Comparison of ENCODE assay signal across 23 cellular contexts in genomic region chr1:93123141-93123783, GRCh38. TPM values are rescaled to one million over a fixed set of nuclear protein-coding genes. Genes with fewer than 3 reads are reported as not detected.
DNase-seq lines count a peak whose midpoint lies in the region; ATAC-seq, FAIRE-seq and TF ChIP-seq lines count a peak whose summit lies in the region.
"Had no signal": no experiment of that assay in that cellular context is flagged by ENCODE, and none has a peak within 500 bp of the region (broad histone marks: within the 10 kb centered on the region; RNA-seq: fewer than 3 reads in every experiment).

No MANE protein-coding gene starts in this region.

- H3K9me3 ChIP-seq in K562 (replicated peaks; ENCODE audit: control insufficient read depth, insufficient read depth, low read depth, low read length) (no peaks in the 10 kb centered on the region), MG63 (no peaks in the 10 kb centered on the region)

- peaks cover 11% of the 10 kb centered on the region for H3K4me1 Mint-ChIP-seq in activated T-cell treated with anti-CD3 and anti-CD28 coated beads, Interleukin-2, amount 50 U/mL, for 72 hours (ENCODE audit: low read depth)
- peaks cover 2% of the 10 kb centered on the region for H3K4me1 Mint-ChIP-seq in activated CD4-positive, alpha-beta T cell treated with anti-CD3 and anti-CD28 coated beads, Interleukin-2, amount 10 ng/mL, durations not matched to agents 7 days and 5 days

- peaks cover 0 to 12% of the 10 kb centered on the region in 2 donors for H3K36me3 Mint-ChIP-seq in activated T-cell treated with anti-CD3 and anti-CD28 coated beads, Interleukin-2, amount 50 U/mL, for 72 hours (ENCODE audit: insufficient read depth in 2 of 2)
- peaks cover 34% of the 10 kb centered on the region for H3K36me3 Mint-ChIP-seq in activated CD4-positive, alpha-beta T cell treated with anti-CD3 and anti-CD28 coated beads, Interleukin-2, amount 10 ng/mL, durations not matched to agents 7 days and 5 days (ENCODE audit: low read depth)

- peaks cover 4% of the 10 kb centered on the region; the same call in 2 of the 3 replicates for H3K79me2 ChIP-seq in K562 (ENCODE audit: control insufficient read depth, insufficient read depth, low read length)

- no peak overlapping the region for H3K4me3 ChIP-seq in K562
- no peak overlapping the region for H3K4me3 ChIP-seq in MG63

- POLR2A ChIA-PET in K562 (lab: Yijun Ruan, JAX): no interaction called here
- POLR2A ChIA-PET in activated CD4-positive, alpha-beta T cell treated with anti-CD3 and anti-CD28 coated beads, Interleukin-2, amount 10 ng/mL, durations not matched to agents 7 days and 5 days (lab: Charles Lee): no interaction called here

- CTCF ChIA-PET in K562 (lab: Yijun Ruan, JAX; ENCODE audit: low intra/inter-chr PET ratio): no interaction called here
- CTCF ChIA-PET in activated CD4-positive, alpha-beta T cell treated with anti-CD3 and anti-CD28 coated beads, Interleukin-2, amount 10 ng/mL, durations not matched to agents 7 days and 5 days (lab: Charles Lee): interaction anchor here (0.6 kb wide), 2 partner anchors 239 to 634 kb away, joined by 3 read pairs; no protein-coding TSS in a partner anchor

- no peaks in the 10 kb centered on the region for H3K9me1 ChIP-seq in K562 (ENCODE audit: control insufficient read depth, insufficient read depth, low read length)

- H3K9me3 Mint-ChIP-seq in activated T-cell treated with anti-CD3 and anti-CD28 coated beads, Interleukin-2, amount 50 U/mL, for 72 hours: no peaks in the 10 kb centered on the region
- H3K9me3 Mint-ChIP-seq in activated CD4-positive, alpha-beta T cell treated with anti-CD3 and anti-CD28 coated beads, Interleukin-2, amount 10 ng/mL, durations not matched to agents 7 days and 5 days: no peaks in the 10 kb centered on the region

- TF ChIP-seq POLR2A in K562 (conservative IDR thresholded peaks at IDR 0.05): no peak

- no peaks in the 10 kb centered on the region for H3K4me1 ChIP-seq in K562 (replicated peaks in 1 of 2; ENCODE audit: control insufficient read depth in 2 of 2, insufficient read depth in 2 of 2, low read length in 2 of 2)

- WGBS in K562 (ENCODE audit: insufficient coverage, low coverage, missing lambda C conversion rate): 88% methylated on average over 4 of the region's 4 CpGs

- H3K27me3 Mint-ChIP-seq in activated T-cell treated with anti-CD3 and anti-CD28 coated beads, Interleukin-2, amount 50 U/mL, for 72 hours (ENCODE audit: low read depth): no peaks in the 10 kb centered on the region
- no peaks in the 10 kb centered on the region for H3K27me3 Mint-ChIP-seq in activated CD4-positive, alpha-beta T cell treated with anti-CD3 and anti-CD28 coated beads, Interleukin-2, amount 10 ng/mL, durations not matched to agents 7 days and 5 days

- no peak overlapping the region for H2AFZ ChIP-seq in K562 (ENCODE audit: low read depth, low read length)

- H3K27ac Mint-ChIP-seq in activated T-cell treated with anti-CD3 and anti-CD28 coated beads, Interleukin-2, amount 50 U/mL, for 72 hours: peak overlapping the region; percentile 63
- H3K27ac Mint-ChIP-seq in activated CD4-positive, alpha-beta T cell treated with anti-CD3 and anti-CD28 coated beads, Interleukin-2, amount 10 ng/mL, durations not matched to agents 7 days and 5 days: no peak overlapping the region

- no peak for TF ChIP-seq EP300 in K562 (IDR thresholded peaks at IDR 0.05; ENCODE audit: low read length)

- no peak overlapping the region for H3K9ac ChIP-seq in K562 (ENCODE audit: insufficient read depth in 1 of 2, low read depth in 2 of 2, low read length in 2 of 2)

- FAIRE-seq in K562 (lab: Jason Lieb, UNC): no peak
- FAIRE-seq in GM19239 (lab: Jason Lieb, UNC): no peak
- FAIRE-seq: D721Med had no signal

- H4K20me1 ChIP-seq in K562 (replicated peaks; ENCODE audit: control insufficient read depth, insufficient read depth, low read length): no peaks in the 10 kb centered on the region

- no peak overlapping the region for H3K27ac ChIP-seq in K562 (ENCODE audit: extremely low read depth, low read depth, low read length)
- H3K27ac ChIP-seq: 22Rv1, C4-2B had no signal

- TF ChIP-seq CTCF in K562 (IDR thresholded peaks at IDR 0.05 in 2 of 3, conservative IDR thresholded peaks at IDR 0.05 in 1 of 3; ENCODE audit: insufficient read depth in 2 of 3, low read depth in 1 of 3, low read length in 3 of 3): no peak

- no peak overlapping the region for H3K4me2 ChIP-seq in K562 (ENCODE audit: insufficient read depth, low read length)

- intact Hi-C loops in K562 (cut with micrococcal nuclease): no loop called here

- BruUV-seq in K562 (replicated peaks; lab: Mats Ljungman, UMichigan): no TSS peak

- DNase-seq in activated T-cell treated with anti-CD3 and anti-CD28 coated beads, Interleukin-2, amount 50 U/mL, for 72 hours: no peak
- no peak for DNase-seq in activated T-cell treated with anti-CD3 and anti-CD28 coated beads, Interleukin-2, amount 50 U/mL, for 48 hours
- DNase-seq in K562 (ENCODE audit: extremely low read depth in 1 of 4, low spot score in 3 of 4): no peak
- DNase-seq in glomerular endothelial cell (ENCODE audit: extremely low read depth, low read depth, low spot score): peak; percentile 12
- DNase-seq in globus pallidus (ENCODE audit: low spot score): no peak
- DNase-seq in MG63: no peak
- no peak for DNase-seq in GM19239 (ENCODE audit: insufficient read length, low spot score)
- DNase-seq in activated CD4-positive, alpha-beta T cell treated with anti-CD3 and anti-CD28 coated beads, Interleukin-2, amount 10 ng/mL, durations not matched to agents 7 days and 5 days: no peak
- DNase-seq: AML-193, DMS79, HCEC 1CT, MV-4-11, NCI-H187, NCI-H2107, NCI-H2227 treated with DMSO at 0.1 percent for 48 hours, NCI-H510A treated with DMSO at 0.1 percent for 48 hours, NCI-H774, PC-3, RPMI8226, SHP77 treated with DMSO at 0.1 percent for 48 hours had no signal

- ATAC-seq in activated T-cell treated with anti-CD3 and anti-CD28 coated beads, Interleukin-2, amount 50 U/mL, for 72 hours (replicated peaks in 1 of 2): peak in 1 of 2 donors; percentile 56
- 0 out of 3 replicates have a peak, but pooled peaks have one; percentile 27 for ATAC-seq in K562
- ATAC-seq: PC-3 had no signal

- H3K4me3 Mint-ChIP-seq in activated T-cell treated with anti-CD3 and anti-CD28 coated beads, Interleukin-2, amount 50 U/mL, for 72 hours: no peak overlapping the region
- H3K4me3 Mint-ChIP-seq in activated CD4-positive, alpha-beta T cell treated with anti-CD3 and anti-CD28 coated beads, Interleukin-2, amount 10 ng/mL, durations not matched to agents 7 days and 5 days: no peak overlapping the region

- H3K36me3 ChIP-seq in K562 (ENCODE audit: control insufficient read depth, insufficient read depth, low read length): peaks cover 75% of the 10 kb centered on the region; the same call in 2 of the 3 replicates
- H3K36me3 ChIP-seq in MG63: peaks cover 31% of the 10 kb centered on the region

- TF ChIP-seq RAD21 in K562 (CRISPR knock-in tag; conservative IDR thresholded peaks at IDR 0.05 in 1 of 2, IDR thresholded peaks at IDR 0.05 in 1 of 2): no peak

- no peaks in the 10 kb centered on the region for H3K27me3 ChIP-seq in K562 (ENCODE audit: control insufficient read depth in 2 of 2, insufficient read depth in 2 of 2, low read length in 2 of 2)
- no peaks in the 10 kb centered on the region for H3K27me3 ChIP-seq in MG63

- in situ Hi-C loops in K562 (cut with MboI): no loop called here

RNA-seq across cellular contexts. Expression of gene MTF2, which starts 44.2 kb away (rescaled TPM):
- 10 to 100 TPM; 45.6 to 51.7 TPM for total RNA-seq in activated T-cell treated with anti-CD3 and anti-CD28 coated beads, Interleukin-2, amount 50 U/mL, for 72 hours
- 113 and 169 TPM in 2 replicates for total RNA-seq in K562 (2011; cell fraction: chromatin; rRNA removed; ENCODE audit: low replicate concordance)
- total RNA-seq in K562 (2011; cell fraction: nucleolus; rRNA removed): 52.4 and 56.5 TPM in 2 replicates
- total RNA-seq in K562 (2011; cell fraction: nucleoplasm; rRNA removed): 83.4 and 116 TPM in 2 replicates
- total RNA-seq in K562 (2014; rRNA removed): 41.8 and 59.6 TPM in 2 replicates
- total RNA-seq in K562 (2014; rRNA removed; fragmentation: Illumina TruSeq; extraction: Trizol): 61.0 and 73.0 TPM in 2 replicates
- 48.6 and 57.7 TPM in 2 replicates for total RNA-seq in K562 (2015; rRNA removed; fragmentation: Illumina TruSeq; extraction: Trizol)
- 65.2 and 73.5 TPM in 2 replicates for total RNA-seq in K562 (2021)
- 102 and 124 TPM in 2 replicates for polyA plus RNA-seq in K562 (2011; rRNA removed)
- 33.7 and 48.2 TPM in 2 replicates for polyA plus RNA-seq in K562 (2011; cell fraction: cytosol; rRNA removed)
- 70.9 and 72.2 TPM in 2 replicates for polyA plus RNA-seq in K562 (2011; cell fraction: nucleus; rRNA removed)
- 26.3 and 52.8 TPM in 2 replicates for polyA plus RNA-seq in K562 (2012)
- 46.4 and 49.6 TPM in 2 replicates for polyA plus RNA-seq in K562 (2014; fragmentation: Illumina TruSeq; extraction: Trizol)
- polyA plus RNA-seq in K562 (2014; fragmentation: Nextera tagmentation; extraction: Ambion mirVana): 10 to 100 TPM; 29.3 to 35.7 TPM
- 44.1 and 48.3 TPM in 2 replicates for polyA plus RNA-seq in K562 (2014; rRNA removed)
- 207 and 218 TPM in 2 replicates for polyA minus RNA-seq in K562 (2011; rRNA and poly(A)+ RNA removed)
- 42.9 and 48.8 TPM in 2 replicates for polyA minus RNA-seq in K562 (2011; cell fraction: cytosol; rRNA and poly(A)+ RNA removed)
- 80.4 and 145 TPM in 2 replicates for polyA minus RNA-seq in K562 (2011; cell fraction: nucleus; rRNA and poly(A)+ RNA removed)
- total RNA-seq in glomerular endothelial cell: 16.6 and 19.5 TPM in 2 replicates
- 2.8 and 23.8 TPM in 2 replicates for total RNA-seq in MG63 (2014; rRNA removed; shearing (Covaris generic); ENCODE audit: low replicate concordance)
- total RNA-seq in activated CD4-positive, alpha-beta T cell treated with anti-CD3 and anti-CD28 coated beads, Interleukin-2, amount 10 ng/mL, durations not matched to agents 7 days and 5 days: 10 to 100 TPM; 49.9 to 56.7 TPM

RNA-seq across cellular contexts. Expression of gene TMED5, which starts 57.0 kb away (rescaled TPM):
- total RNA-seq in activated T-cell treated with anti-CD3 and anti-CD28 coated beads, Interleukin-2, amount 50 U/mL, for 72 hours: 10 to 100 TPM; 50.2 to 65.3 TPM
- total RNA-seq in K562 (2011; cell fraction: chromatin; rRNA removed; ENCODE audit: low replicate concordance): 40.9 and 83.3 TPM in 2 replicates
- total RNA-seq in K562 (2011; cell fraction: nucleolus; rRNA removed): 32.5 and 42.5 TPM in 2 replicates
- 60.3 and 83.3 TPM in 2 replicates for total RNA-seq in K562 (2011; cell fraction: nucleoplasm; rRNA removed)
- total RNA-seq in K562 (2014; rRNA removed): 64.2 and 87.1 TPM in 2 replicates
- total RNA-seq in K562 (2014; rRNA removed; fragmentation: Illumina TruSeq; extraction: Trizol): 67.2 and 76.3 TPM in 2 replicates
- 75.9 and 83.7 TPM in 2 replicates for total RNA-seq in K562 (2015; rRNA removed; fragmentation: Illumina TruSeq; extraction: Trizol)
- 68.1 and 74.5 TPM in 2 replicates for total RNA-seq in K562 (2021)
- polyA plus RNA-seq in K562 (2011; rRNA removed): 53.5 and 71.3 TPM in 2 replicates
- 31.2 and 37.7 TPM in 2 replicates for polyA plus RNA-seq in K562 (2011; cell fraction: cytosol; rRNA removed)
- polyA plus RNA-seq in K562 (2011; cell fraction: nucleus; rRNA removed): 22.2 and 24.8 TPM in 2 replicates
- 47.8 and 59.5 TPM in 2 replicates for polyA plus RNA-seq in K562 (2012)
- 60.9 and 63.5 TPM in 2 replicates for polyA plus RNA-seq in K562 (2014; fragmentation: Illumina TruSeq; extraction: Trizol)
- polyA plus RNA-seq in K562 (2014; fragmentation: Nextera tagmentation; extraction: Ambion mirVana): 10 to 100 TPM; 28.7 to 43.9 TPM
- polyA plus RNA-seq in K562 (2014; rRNA removed): 70.0 and 71.9 TPM in 2 replicates
- polyA minus RNA-seq in K562 (2011; rRNA and poly(A)+ RNA removed): 66.2 and 73.9 TPM in 2 replicates
- 73.0 and 84.8 TPM in 2 replicates for polyA minus RNA-seq in K562 (2011; cell fraction: cytosol; rRNA and poly(A)+ RNA removed)
- polyA minus RNA-seq in K562 (2011; cell fraction: nucleus; rRNA and poly(A)+ RNA removed): 23.7 and 32.3 TPM in 2 replicates
- 50.9 and 57.1 TPM in 2 replicates for total RNA-seq in glomerular endothelial cell
- 5.8 and 6.0 TPM in 2 replicates for total RNA-seq in MG63 (2014; rRNA removed; shearing (Covaris generic); ENCODE audit: low replicate concordance)
- 10 to 100 TPM; 42.6 to 44.7 TPM for total RNA-seq in activated CD4-positive, alpha-beta T cell treated with anti-CD3 and anti-CD28 coated beads, Interleukin-2, amount 10 ng/mL, durations not matched to agents 7 days and 5 days

RNA-seq across cellular contexts. Expression of gene CCDC18, which starts 57.3 kb away (rescaled TPM):
- 10 to 100 TPM; 27.0 to 30.1 TPM for total RNA-seq in activated T-cell treated with anti-CD3 and anti-CD28 coated beads, Interleukin-2, amount 50 U/mL, for 72 hours
- total RNA-seq in K562 (2011; cell fraction: chromatin; rRNA removed; ENCODE audit: low replicate concordance): 8.1 and 57.0 TPM in 2 replicates
- 4.2 and 9.7 TPM in 2 replicates for total RNA-seq in K562 (2011; cell fraction: nucleolus; rRNA removed)
- total RNA-seq in K562 (2011; cell fraction: nucleoplasm; rRNA removed): 9.6 and 14.3 TPM in 2 replicates
- total RNA-seq in K562 (2014; rRNA removed) (14.7 and 21.6 TPM in 2 replicates), K562 (2014; rRNA removed; fragmentation: Illumina TruSeq; extraction: Trizol) (29.5 and 35.9 TPM in 2 replicates), K562 (2015; rRNA removed; fragmentation: Illumina TruSeq; extraction: Trizol) (29.7 and 34.2 TPM in 2 replicates), K562 (2021) (20.4 TPM in 2 replicates), glomerular endothelial cell (2.7 and 3.4 TPM in 2 replicates)
- polyA plus RNA-seq in K562 (2011; rRNA removed) (21.1 and 22.2 TPM in 2 replicates), K562 (2014; fragmentation: Illumina TruSeq; extraction: Trizol) (23.4 and 24.3 TPM in 2 replicates), K562 (2014; fragmentation: Nextera tagmentation; extraction: Ambion mirVana) (10 to 100 TPM; 19.5 to 24.6 TPM), K562 (2014; rRNA removed) (20.2 and 24.7 TPM in 2 replicates)
- polyA plus RNA-seq in K562 (2011; cell fraction: cytosol; rRNA removed): 1.9 and 4.5 TPM in 2 replicates
- 15.4 and 24.3 TPM in 2 replicates for polyA plus RNA-seq in K562 (2011; cell fraction: nucleus; rRNA removed)
- polyA plus RNA-seq in K562 (2012): 22.2 and 25.5 TPM in 2 replicates
- 25.3 and 42.5 TPM in 2 replicates for polyA minus RNA-seq in K562 (2011; rRNA and poly(A)+ RNA removed)
- 12.2 and 14.1 TPM in 2 replicates for polyA minus RNA-seq in K562 (2011; cell fraction: cytosol; rRNA and poly(A)+ RNA removed)
- polyA minus RNA-seq in K562 (2011; cell fraction: nucleus; rRNA and poly(A)+ RNA removed): 11.0 and 25.7 TPM in 2 replicates
- 5.5 and 42.1 TPM in 2 replicates for total RNA-seq in MG63 (2014; rRNA removed; shearing (Covaris generic); ENCODE audit: low replicate concordance)
- total RNA-seq in activated CD4-positive, alpha-beta T cell treated with anti-CD3 and anti-CD28 coated beads, Interleukin-2, amount 10 ng/mL, durations not matched to agents 7 days and 5 days: 10 to 100 TPM; 31.3 to 33.1 TPM
